ENCODE assay signal across 8 cellular contexts in genomic region chr14:106556665-106557289, GRCh38.
DNase-seq lines count a peak whose midpoint lies in the region; ATAC-seq and TF ChIP-seq lines count a peak whose summit lies in the region.

No MANE protein-coding gene starts in this region.

- POLR2A ChIA-PET in A673 (lab: Charles Lee; ENCODE audit: low non-redundant PET): no interaction called here

- no peaks in the 10 kb centered on the region; the same call in 1 of the 2 replicates for H4K20me1 ChIP-seq in SU-DHL-6 (ENCODE audit: low read depth, low read length)

- H3K27ac Mint-ChIP-seq in nephron progenitor cell: no peak overlapping the region

- peak; percentile 76 for DNase-seq in A673 (ENCODE audit: low spot score)
- DNase-seq in HK-2 (ENCODE audit: unreplicated experiment): peak; percentile 66
- DNase-seq in activated naive CD4-positive, alpha-beta T cell treated with anti-CD3 and anti-CD28 coated beads, Interleukin-2, amount 50 U/mL, for 16 hours: peak; percentile 81
- DNase-seq in omental fat pad (ENCODE audit: low spot score): peak; percentile 63
- no peak for DNase-seq in nephron progenitor cell
- DNase-seq in Ammon's horn (ENCODE audit: low spot score): no peak

- H3K4me1 ChIP-seq in A673 (ENCODE audit: insufficient read depth, low read length, poor library complexity, severe bottlenecking): peaks cover 5% of the 10 kb centered on the region

- no peak overlapping the region for H3K4me3 Mint-ChIP-seq in nephron progenitor cell

- CTCF ChIA-PET in A673 (lab: Charles Lee): interaction anchor here (0.6 to 0.8 kb wide), 2 partner anchors 19 to 136 kb away, joined by 3 read pairs; no protein-coding TSS in a partner anchor

- ATAC-seq in omental fat pad (ENCODE audit: low FRiP score): peak; percentile 41
- no peak for ATAC-seq in GM19463 (IDR thresholded peaks at IDR 0.05; ENCODE audit: unreplicated experiment)

- peak overlapping the region; percentile 43 for H3K4me2 ChIP-seq in SU-DHL-6 (ENCODE audit: low read depth, low read length, poor library complexity, severe bottlenecking)

- H3K27me3 ChIP-seq in A673 (replicated peaks; ENCODE audit: insufficient read depth, low read depth, low read length, poor library complexity) (no peaks in the 10 kb centered on the region), SU-DHL-6 (ENCODE audit: low read length) (no peaks in the 10 kb centered on the region; the same call in 1 of the 2 replicates)

- H2AFZ ChIP-seq in SU-DHL-6 (ENCODE audit: low read depth, low read length, severe bottlenecking): no peak overlapping the region

- H3K4me3 ChIP-seq in A673 (ENCODE audit: low read depth, low read length, poor library complexity, severe bottlenecking) (no peak overlapping the region), SU-DHL-6 (ENCODE audit: insufficient read depth, low read length, poor library complexity, severe bottlenecking) (peak overlapping the region; percentile 24)

- peaks cover 77% of the 10 kb centered on the region for H3K9me3 Mint-ChIP-seq in nephron progenitor cell

- intact Hi-C loops in A673 (cut with micrococcal nuclease; ENCODE audit: unreplicated experiment): no loop called here

- H3K36me3 ChIP-seq in A673 (ENCODE audit: insufficient read depth, low read length, poor library complexity, severe bottlenecking) (no peaks in the 10 kb centered on the region), SU-DHL-6 (ENCODE audit: low read length) (no peaks in the 10 kb centered on the region)

- H3F3A ChIP-seq in SU-DHL-6 (ENCODE audit: insufficient read depth): 0 out of 2 replicates have a peak, but pooled peaks cover 2% of the 10 kb centered on the region

- H3K9me2 ChIP-seq in SU-DHL-6 (replicated peaks; ENCODE audit: insufficient read depth, low read length): no peaks in the 10 kb centered on the region

- no TSS peak for BruUV-seq in A673 (replicated peaks; lab: Mats Ljungman, UMichigan)

- H3K79me2 ChIP-seq in SU-DHL-6 (ENCODE audit: insufficient read depth, low read length): no peaks in the 10 kb centered on the region

- TF ChIP-seq CTCF in A673 (conservative IDR thresholded peaks at IDR 0.05; ENCODE audit: low read depth, low read length): peak; percentile 84
- TF ChIP-seq CTCF in SU-DHL-6 (IDR thresholded peaks at IDR 0.05; ENCODE audit: insufficient read depth, low read length, poor library complexity, severe bottlenecking): peak; percentile 95
- TF ChIP-seq CTCF in omental fat pad (IDR thresholded peaks at IDR 0.05): no peak
- no peak for TF ChIP-seq CTCF in nephron progenitor cell (IDR thresholded peaks at IDR 0.05)

- no peaks in the 10 kb centered on the region for H3K4me1 Mint-ChIP-seq in nephron progenitor cell

- H3K9me3 ChIP-seq in A673 (ENCODE audit: low read depth, low read length, poor library complexity, severe bottlenecking) (no peaks in the 10 kb centered on the region), SU-DHL-6 (ENCODE audit: insufficient read depth, low read length) (no peaks in the 10 kb centered on the region)

- H3K27ac ChIP-seq in A673 (ENCODE audit: low read depth, low read length, poor library complexity, severe bottlenecking): no peak overlapping the region
- peak overlapping the region; percentile 23; the same call in 1 of the 2 replicates for H3K27ac ChIP-seq in SU-DHL-6 (ENCODE audit: low read depth, low read length)

- H3K27me3 Mint-ChIP-seq in nephron progenitor cell (ENCODE audit: low read depth, poor library complexity): no peaks in the 10 kb centered on the region

- H3K9ac ChIP-seq in SU-DHL-6 (ENCODE audit: low read length): peak overlapping the region; percentile 44

- H3K36me3 Mint-ChIP-seq in nephron progenitor cell (ENCODE audit: low read depth): no peaks in the 10 kb centered on the region

Comparison
In these comparisons a context has a peak if more than half of its experiments do, and no peak if none do; other contexts are left out.
1. DNase-seq: peak in A673 (single experiment), HK-2 (single experiment), activated naive CD4-positive, alpha-beta T cell treated with anti-CD3 and anti-CD28 coated beads, Interleukin-2, amount 50 U/mL, for 16 hours (single experiment) and omental fat pad (single experiment); none in nephron progenitor cell (single experiment) and Ammon's horn (single experiment).
2. CTCF ChIP-seq: peak in A673 (single experiment) and SU-DHL-6 (single experiment); none in omental fat pad (0 of 3) and nephron progenitor cell (single experiment).